Comparison of ENCODE assay signal across 34 cellular contexts in the genomic region with DNA sequence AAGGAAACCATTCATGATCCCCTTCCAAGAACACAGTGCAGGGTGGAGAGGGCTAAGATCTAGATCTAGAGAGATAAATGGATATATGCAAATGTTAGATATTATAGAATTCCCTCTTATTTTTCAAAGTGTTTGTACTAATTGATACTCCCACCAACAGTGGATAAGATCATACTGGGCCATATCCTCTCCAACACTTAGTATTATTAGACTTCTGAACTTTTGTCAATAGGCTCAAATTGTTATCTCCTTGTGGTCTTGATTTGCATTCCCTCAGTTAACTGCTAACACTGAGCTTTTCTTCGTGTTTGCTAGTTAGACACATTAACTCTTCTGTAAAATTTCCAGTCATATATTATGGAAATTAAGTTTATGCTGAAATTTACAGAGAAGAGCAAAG.
"Had no signal": no experiment of that assay in that cellular context is flagged by ENCODE, and none has a peak within 500 bp of the region (broad histone marks: within the 10 kb centered on the region; RNA-seq: fewer than 3 reads in every experiment).

No MANE protein-coding gene starts in this region.

- H3K4me2 ChIP-seq: KMS-11 had no signal

- H3K27me3 ChIP-seq: MG63 had no signal

- H3K27ac ChIP-seq: KMS-11 had no signal

- H3K4me3 ChIP-seq: MG63 had no signal

- H3K36me3 ChIP-seq: MG63 had no signal

- DNase-seq: Karpas-422, Kasumi-1, KG1, MG63, MM.1S, MV-4-11, NCI-H1048, NCI-H1092, NCI-H1092 treated with DMSO at 0.1 percent for 48 hours, NCI-H1105, NCI-H1105 treated with DMSO at 0.1 percent for 48 hours, NCI-H1417, NCI-H1417 treated with DMSO at 0.1 percent for 48 hours, NCI-H1436, NCI-H1436 treated with DMSO at 0.1 percent for 48 hours, NCI-H146, NCI-H1694, NCI-H1694 treated with DMSO at 0.1 percent for 48 hours, NCI-H187, NCI-H187 treated with DMSO at 0.1 percent for 48 hours, NCI-H1930, NCI-H2029, NCI-H2029 treated with DMSO at 0.1 percent for 48 hours, NCI-H2081, NCI-H2081 treated with DMSO at 0.1 percent for 48 hours, NCI-H2107, NCI-H2171, NCI-H2171 treated with DMSO at 0.1 percent for 48 hours, NCI-H2227 treated with DMSO at 0.1 percent for 48 hours, NCI-H226, NCI-H345, NCI-H446, NCI-H446 treated with DMSO at 0.1 percent for 48 hours had no signal

- H3K9ac ChIP-seq: KMS-11 had no signal
